In the genomic region with DNA sequence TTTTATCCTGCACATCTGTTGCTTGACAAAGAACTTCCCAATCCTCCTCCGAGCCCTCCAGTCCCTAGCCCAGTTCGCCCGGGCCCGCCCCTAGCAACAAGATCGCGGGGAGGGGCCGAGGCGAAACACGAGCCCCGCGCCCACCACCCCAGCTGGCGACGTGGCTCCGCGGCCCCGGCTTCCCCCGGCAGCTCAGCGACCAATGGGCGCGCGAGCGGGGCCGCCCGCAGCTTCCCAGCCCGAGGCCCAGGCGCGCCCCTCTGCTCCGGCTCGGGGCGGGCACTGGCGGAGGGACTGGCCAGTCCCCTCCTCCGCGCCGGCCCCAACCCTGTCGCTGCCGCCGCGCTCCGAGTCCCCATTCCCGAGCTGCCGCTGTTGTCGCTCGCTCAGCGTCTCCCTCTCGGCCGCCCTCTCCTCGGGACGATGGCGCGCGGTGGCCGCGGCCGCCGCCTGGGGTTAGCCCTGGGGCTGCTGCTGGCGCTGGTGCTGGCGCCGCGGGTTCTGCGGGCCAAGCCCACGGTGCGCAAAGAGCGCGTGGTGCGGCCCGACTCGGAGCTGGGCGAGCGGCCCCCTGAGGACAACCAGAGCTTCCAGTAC, we compare ENCODE assay signal across 8 cellular contexts. TPM values are rescaled to one million over a fixed set of nuclear protein-coding genes. Genes with fewer than 3 reads are reported as not detected.
DNase-seq lines count a peak whose midpoint lies in the region; ATAC-seq and TF ChIP-seq lines count a peak whose summit lies in the region.

TSS of gene RCN1 (plus strand) at position 301 of the 597 bp plus-strand sequence. CDS start at position 424, 123 bp downstream.

- H3K9me3 Mint-ChIP-seq in T-cell, result no peaks in the 10 kb centered on the region

- H3K79me2 ChIP-seq in DND-41 (ENCODE audit: insufficient read depth, low read length), result peaks cover 43% of the 10 kb centered on the region

- H3K9me3 ChIP-seq in DND-41 (ENCODE audit: insufficient read depth, low read length, severe bottlenecking), result no peaks in the 10 kb centered on the region
- no peaks in the 10 kb centered on the region for H3K9me3 ChIP-seq in ascending aorta
- no peaks in the 10 kb centered on the region for H3K9me3 ChIP-seq in right cardiac atrium (ENCODE audit: control insufficient read depth, low read length)

- H2AFZ ChIP-seq in DND-41 (ENCODE audit: low read depth, low read length), result peak within 1 kb of the TSS; percentile 76

- under 1% methylated on average over 61 of the region's 69 CpGs for WGBS in right cardiac atrium

- H3K27ac Mint-ChIP-seq in T-cell, result peak within 1 kb of the TSS; percentile 61 to 85

- H3K27me3 ChIP-seq in DND-41 (ENCODE audit: insufficient read depth, low read length, poor library complexity) (peaks cover 16% of the 10 kb centered on the region), ascending aorta (no peaks in the 10 kb centered on the region), right cardiac atrium (ENCODE audit: control insufficient read depth, insufficient read depth) (no peaks in the 10 kb centered on the region)

- peaks cover 12 to 13% of the 10 kb centered on the region in 2 donors for H3K27me3 Mint-ChIP-seq in T-cell

- H3K27ac ChIP-seq in DND-41 (ENCODE audit: low read length) (peak within 1 kb of the TSS; percentile 72), ascending aorta (peak within 1 kb of the TSS; percentile 89 to 93), right cardiac atrium (ENCODE audit: low read length) (peak within 1 kb of the TSS; percentile 60)

- H3K4me3 Mint-ChIP-seq in T-cell, result peak within 1 kb of the TSS; percentile 76 to 82 (median 80)

- H3K36me3 Mint-ChIP-seq in T-cell, result no peaks in the 10 kb centered on the region

- POLR2A ChIA-PET in T-cell (lab: Charles Lee), result no interaction called here

- TF ChIP-seq CTCF in DND-41 (IDR thresholded peaks at IDR 0.05; ENCODE audit: borderline replicate concordance, extremely low read depth, low read length, poor library complexity, severe bottlenecking) (no peak), ascending aorta (IDR thresholded peaks at IDR 0.05) (no peak)

- CTCF ChIA-PET in T-cell (lab: Charles Lee), result interaction anchor here (0.5 to 0.6 kb wide), 2 partner anchors 8 to 1193 kb away, joined by 4 read pairs; no protein-coding TSS in a partner anchor

- peak within 1 kb of the TSS; percentile 92 for H3K9ac ChIP-seq in DND-41 (ENCODE audit: low read depth, low read length)

- H3K4me2 ChIP-seq in DND-41 (ENCODE audit: insufficient read depth, low read length), result peak within 1 kb of the TSS; percentile 65

- peaks cover 48% of the 10 kb centered on the region for H3K4me1 ChIP-seq in DND-41 (ENCODE audit: insufficient read depth, low read length)
- H3K4me1 ChIP-seq in ascending aorta, result peaks cover 8 to 16% of the 10 kb centered on the region in 2 donors
- peaks cover 23% of the 10 kb centered on the region for H3K4me1 ChIP-seq in right cardiac atrium (ENCODE audit: control insufficient read depth, insufficient read depth, low read length)

- DNase-seq in DND-41 (peak; percentile 75), HuH-7.5 (ENCODE audit: low spot score) (peak; percentile 56), T-cell (peak in 27 of 34 experiments; percentile 2 to 39 (median 16)), ascending aorta (ENCODE audit: low spot score in 2 of 2) (peak in 1 of 2 donors; percentile 76), right cardiac atrium (peak; percentile 75 to 90 (median 89)), pulmonary artery endothelial cell (ENCODE audit: low read depth, low spot score) (peak; percentile 67), NCI-H187 treated with DMSO at 0.1 percent for 48 hours (lab: John Stamatoyannopoulos, UW) (no peak)

- peaks cover 18% of the 10 kb centered on the region; the same call in 1 of the 2 replicates for H4K20me1 ChIP-seq in DND-41 (ENCODE audit: insufficient read depth, low read length)

- H3K4me3 ChIP-seq in DND-41 (ENCODE audit: low read depth in 1 of 2, low read length in 2 of 2), result peak within 1 kb of the TSS; percentile 64 to 86
- peak within 1 kb of the TSS; percentile 91 to 93 for H3K4me3 ChIP-seq in ascending aorta
- H3K4me3 ChIP-seq in right cardiac atrium (ENCODE audit: low read length), result peak within 1 kb of the TSS; percentile 69

- peak; percentile 81 for ATAC-seq in DND-41 (ENCODE audit: insufficient read depth, low read depth)
- peak; percentile 63 for ATAC-seq in GM21528 (IDR thresholded peaks at IDR 0.05; ENCODE audit: low FRiP score, unreplicated experiment)
- ATAC-seq in T-cell (replicated peaks in 1 of 4), result peak; percentile 58 to 66 (median 64)
- ATAC-seq in right cardiac atrium, result peak; percentile 93 to 95

- H3K36me3 ChIP-seq in DND-41 (ENCODE audit: insufficient read depth, low read length), result peaks cover 12% of the 10 kb centered on the region; the same call in 1 of the 2 replicates
- no peaks in the 10 kb centered on the region for H3K36me3 ChIP-seq in ascending aorta

- peaks cover 17 to 30% (median 23%) of the 10 kb centered on the region in 3 donors for H3K4me1 Mint-ChIP-seq in T-cell

- intact Hi-C loops in ascending aorta (cut with DNase I), result loop anchor here (10.0 kb wide), 1 partner anchor 586 kb away; the partner anchor contains the start of genes ELP4 and IMMP1L
- intact Hi-C loops in right cardiac atrium (cut with DNase I), result no loop called here

RNA-seq across cellular contexts. Expression of gene RCN1, which starts in this region (rescaled TPM):
- 10 to 100 TPM in 2 of 5 donors, 1 to 10 TPM in 3; 7.3 to 12.2 (median 9.6) TPM for total RNA-seq in T-cell
- 85.0 TPM for total RNA-seq in ascending aorta
- 10 to 100 TPM; 27.7 to 37.1 (median 31.5) TPM for total RNA-seq in right cardiac atrium
- polyA plus RNA-seq in right cardiac atrium, result 29.8 TPM
- 401 and 433 TPM in 2 replicates for total RNA-seq in pulmonary artery endothelial cell
